8 cellular contexts compared by ENCODE assay signal in genomic region chr18:13137041-13137938, GRCh38.
A peak's percentile ranks its signal among the peaks of the same experiment; 100 is the strongest.
DNase-seq lines count a peak whose midpoint lies in the region; ATAC-seq and TF ChIP-seq lines count a peak whose summit lies in the region.

No MANE protein-coding gene starts in this region.

- TF ChIP-seq CTCF in WERI-Rb-1 (IDR thresholded peaks at IDR 0.05; ENCODE audit: low read depth, low read length) (no peak), dorsolateral prefrontal cortex (IDR thresholded peaks at IDR 0.05 in 54 of 56, conservative IDR thresholded peaks at IDR 0.05 in 2 of 56; ENCODE audit: low read depth in 1 of 56, partially characterized antibody in 56 of 56) (no peak), lower lobe of right lung (IDR thresholded peaks at IDR 0.05) (no peak)

- peaks cover 13% of the 10 kb centered on the region for H3K4me1 ChIP-seq in lower lobe of right lung
- peaks cover 8% of the 10 kb centered on the region for H3K4me1 ChIP-seq in stomach smooth muscle (ENCODE audit: control insufficient read depth, insufficient read depth, low read length)

- 0 out of 2 replicates have a peak overlapping the region, but pooled peaks have one; percentile 31 for H3K27ac ChIP-seq in WERI-Rb-1
- peak overlapping the region in 48 of 59 donors; percentile 0 to 84 (median 55) for H3K27ac ChIP-seq in dorsolateral prefrontal cortex
- peak overlapping the region; percentile 83 for H3K27ac ChIP-seq in lower lobe of right lung
- H3K27ac ChIP-seq in stomach smooth muscle (ENCODE audit: low read length) = peak overlapping the region; percentile 18

- H3K4me3 ChIP-seq in WERI-Rb-1 (ENCODE audit: low read depth, low read length) (peak overlapping the region; percentile 54), dorsolateral prefrontal cortex (peak overlapping the region; percentile 52 to 88 (median 68)), lower lobe of right lung (peak overlapping the region; percentile 77), stomach smooth muscle (ENCODE audit: low read length in 2 of 2) (peak overlapping the region; percentile 49 to 76)

- intact Hi-C loops in dorsolateral prefrontal cortex (cut with DNase I) (no loop called here), lower lobe of right lung (cut with DNase I) (no loop called here)

- H3K9me3 ChIP-seq in WERI-Rb-1 (ENCODE audit: severe bottlenecking) (no peaks in the 10 kb centered on the region), lower lobe of right lung (no peaks in the 10 kb centered on the region), stomach smooth muscle (ENCODE audit: control insufficient read depth in 2 of 2, low read length in 2 of 2) (no peaks in the 10 kb centered on the region)

- DNase-seq in NCI-H1092 treated with DMSO at 0.1 percent for 48 hours (lab: John Stamatoyannopoulos, UW) (peak; percentile 33), NCI-H1092 (lab: John Stamatoyannopoulos, UW) (no peak), WERI-Rb-1 (no peak), dorsolateral prefrontal cortex (peak in 4 of 10 donors; percentile 30 to 67 (median 40)), lower lobe of right lung (peak; percentile 68), inferior parietal cortex (ENCODE audit: extremely low spot score) (no peak)

- no peaks in the 10 kb centered on the region for H3K36me3 ChIP-seq in WERI-Rb-1
- no peaks in the 10 kb centered on the region for H3K36me3 ChIP-seq in lower lobe of right lung
- H3K36me3 ChIP-seq in stomach smooth muscle (ENCODE audit: control insufficient read depth in 2 of 2, insufficient read depth in 2 of 2, low read length in 2 of 2) = no peaks in the 10 kb centered on the region

- H3K27me3 ChIP-seq in WERI-Rb-1 (ENCODE audit: insufficient read depth, low read depth, severe bottlenecking) = no peaks in the 10 kb centered on the region
- no peaks in the 10 kb centered on the region for H3K27me3 ChIP-seq in dorsolateral prefrontal cortex
- peaks cover 15% of the 10 kb centered on the region for H3K27me3 ChIP-seq in lower lobe of right lung (ENCODE audit: low read depth)
- H3K27me3 ChIP-seq in stomach smooth muscle (ENCODE audit: control insufficient read depth in 1 of 2, insufficient read depth in 2 of 2, low read length in 2 of 2) = peaks cover 6 to 15% of the 10 kb centered on the region in 2 donors

- H3K9ac ChIP-seq in stomach smooth muscle (ENCODE audit: low read length in 2 of 2) = peak overlapping the region; percentile 49 to 60

- ATAC-seq in HG03354 (IDR thresholded peaks at IDR 0.05; ENCODE audit: poor library complexity, severe bottlenecking, unreplicated experiment) (peak; percentile 56), lower lobe of right lung (peak; percentile 56 to 71)

Comparison
In these comparisons a context has a peak if more than half of its experiments do, and no peak if none do; other contexts are left out.
1. DNase-seq: peak in NCI-H1092 treated with DMSO at 0.1 percent for 48 hours (single experiment) and lower lobe of right lung (single experiment); none in NCI-H1092 (single experiment), WERI-Rb-1 (single experiment) and inferior parietal cortex (single experiment).
2. H3K27ac ChIP-seq: peak in every context shown above with its lines; median percentile 83 in lower lobe of right lung; 55 in dorsolateral prefrontal cortex; 31 in WERI-Rb-1; 18 in stomach smooth muscle.
3. Peak in every context shown above with its lines, with median percentiles within 50 percentile points of each other: H3K4me3 ChIP-seq.